25 cellular contexts compared by ENCODE assay signal in the genomic region with DNA sequence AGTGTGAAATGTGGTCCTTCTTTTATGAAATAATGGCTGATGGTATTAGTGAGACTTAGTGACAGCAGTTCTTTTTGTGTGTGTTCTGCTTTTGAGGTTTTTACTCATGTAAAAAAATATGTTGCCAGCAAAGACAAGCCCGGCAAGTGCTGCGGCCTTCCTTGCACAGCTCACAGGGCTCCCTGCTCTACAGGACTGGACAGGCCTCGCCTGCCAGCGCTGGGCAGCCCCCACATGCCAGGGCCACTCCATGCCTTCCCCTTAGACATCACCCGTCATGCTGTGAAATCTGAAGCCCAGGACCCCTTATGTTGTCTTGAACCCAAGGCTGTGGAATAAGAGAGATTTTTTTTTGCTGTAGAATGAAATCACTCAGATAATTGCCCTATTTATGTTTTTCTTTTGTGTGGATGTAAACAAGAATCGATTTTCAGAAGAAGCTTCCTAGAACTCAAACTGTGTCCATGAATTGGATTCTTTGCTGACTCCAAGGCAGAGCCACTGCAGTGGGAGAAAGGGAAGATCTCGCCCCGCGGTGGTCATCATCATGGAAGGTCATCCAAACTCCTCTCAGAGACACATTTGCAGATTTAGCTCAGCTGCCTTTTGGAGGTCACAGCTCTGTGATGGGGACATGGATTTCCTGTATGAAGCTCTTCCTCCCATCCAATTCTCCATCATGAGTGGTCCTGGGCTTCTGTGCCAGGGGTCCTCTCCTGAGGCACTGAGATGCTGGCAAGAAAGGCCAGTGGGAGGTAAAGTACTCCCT.
"Had no signal": no experiment of that assay in that cellular context is flagged by ENCODE, and none has a peak within 500 bp of the region (broad histone marks: within the 10 kb centered on the region; RNA-seq: fewer than 3 reads in every experiment).

No MANE protein-coding gene starts in this region.

- H3K36me3 Mint-ChIP-seq: stimulated activated naive B cell treated with anti-CD40 and anti-IgM and Interleukin-4, amounts not matched to agents 10 μg/mL and 1 μg/mL and 100 μg/mL, for 72 hours had no signal

- H3K9me3 ChIP-seq: breast epithelium, esophagus squamous epithelium, left lung, neutrophil, ovary, psoas muscle, tibial nerve had no signal

- DNase-seq: activated CD4-positive, alpha-beta T cell treated with anti-CD3 and anti-CD28 coated beads, Interleukin-2, amount 10 ng/mL, durations not matched to agents 7 days and 5 days; activated CD4-positive, CD25-positive, alpha-beta regulatory T cell treated with anti-CD3 and anti-CD28 coated beads, Interleukin-2, amount 50 U/mL, for 72 hours; activated CD8-positive, alpha-beta T cell treated with anti-CD3 and anti-CD28 coated beads for 36 hours; activated naive CD4-positive, alpha-beta T cell treated with anti-CD3 and anti-CD28 coated beads, Interleukin-2, amount 10 ng/mL, durations not matched to agents 7 days and 5 days; dermis blood vessel endothelial cell; effector CD4-positive, alpha-beta T cell; esophagus squamous epithelium; foreskin melanocyte; left lung; nephron progenitor cell; ovary; psoas muscle; stimulated activated CD4-positive, alpha-beta T cell treated with anti-CD3 and anti-CD28 coated beads, Interleukin-15, amount 100 ng/mL, for 24 hours; stimulated activated CD4-positive, alpha-beta T cell treated with anti-CD3 and anti-CD28 coated beads, Interleukin-2, amount 100 ng/mL, for 24 hours; stimulated activated naive B cell treated with anti-CD40 and anti-IgM and Interleukin-4, amounts not matched to agents 10 μg/mL and 1 μg/mL and 100 μg/mL, for 72 hours; T-helper 17 cell; T1000; WERI-Rb-1 had no signal

- ATAC-seq: activated CD8-positive, alpha-beta T cell treated with anti-CD3 and anti-CD28 coated beads for 36 hours; left lung; psoas muscle; stimulated activated naive B cell treated with anti-CD40 and anti-IgM and Interleukin-4, amounts not matched to agents 10 μg/mL and 1 μg/mL and 100 μg/mL, for 72 hours; T-helper 17 cell had no signal

- H3K4me3 Mint-ChIP-seq: activated CD4-positive, alpha-beta T cell treated with anti-CD3 and anti-CD28 coated beads, Interleukin-2, amount 10 ng/mL, durations not matched to agents 7 days and 5 days; activated CD8-positive, alpha-beta T cell treated with anti-CD3 and anti-CD28 coated beads for 36 hours; activated naive CD4-positive, alpha-beta T cell treated with anti-CD3 and anti-CD28 coated beads, Interleukin-2, amount 10 ng/mL, durations not matched to agents 7 days and 5 days; activated T-helper 1 cell treated with anti-CD3 and anti-CD28 coated beads, Interleukin-12 subunit alpha, Interleukin-12 subunit beta, Interleukin-2, Interleukin-4 antibody, amounts not matched to agents 30 ng/mL and 10 ng/mL and 1 ng/mL, durations not matched to agents 14 hours and 24 hours and 36 hours; central memory CD8-positive, alpha-beta T cell; nephron progenitor cell; stimulated activated naive B cell treated with anti-CD40 and anti-IgM and Interleukin-4, amounts not matched to agents 10 μg/mL and 1 μg/mL and 100 μg/mL, for 72 hours had no signal

- H3K4me1 ChIP-seq: breast epithelium, esophagus squamous epithelium, left lung, psoas muscle, tibial nerve had no signal

- H3K27me3 Mint-ChIP-seq: activated CD4-positive, alpha-beta T cell treated with anti-CD3 and anti-CD28 coated beads, Interleukin-2, amount 10 ng/mL, durations not matched to agents 7 days and 5 days; activated CD8-positive, alpha-beta T cell treated with anti-CD3 and anti-CD28 coated beads for 36 hours; activated naive CD4-positive, alpha-beta T cell treated with anti-CD3 and anti-CD28 coated beads, Interleukin-2, amount 10 ng/mL, durations not matched to agents 7 days and 5 days; central memory CD8-positive, alpha-beta T cell; T-helper 17 cell had no signal

- H3K36me3 ChIP-seq: breast epithelium, neutrophil, ovary, WERI-Rb-1 had no signal

- H3K9me3 Mint-ChIP-seq: activated CD4-positive, alpha-beta T cell treated with anti-CD3 and anti-CD28 coated beads, Interleukin-2, amount 10 ng/mL, durations not matched to agents 7 days and 5 days; activated CD8-positive, alpha-beta T cell treated with anti-CD3 and anti-CD28 coated beads for 36 hours; activated naive CD4-positive, alpha-beta T cell treated with anti-CD3 and anti-CD28 coated beads, Interleukin-2, amount 10 ng/mL, durations not matched to agents 7 days and 5 days; activated T-helper 1 cell treated with anti-CD3 and anti-CD28 coated beads, Interleukin-12 subunit alpha, Interleukin-12 subunit beta, Interleukin-2, Interleukin-4 antibody, amounts not matched to agents 30 ng/mL and 10 ng/mL and 1 ng/mL, durations not matched to agents 14 hours and 24 hours and 36 hours; central memory CD8-positive, alpha-beta T cell; nephron progenitor cell; stimulated activated naive B cell treated with anti-CD40 and anti-IgM and Interleukin-4, amounts not matched to agents 10 μg/mL and 1 μg/mL and 100 μg/mL, for 72 hours had no signal

- H3K4me1 Mint-ChIP-seq: activated CD4-positive, alpha-beta T cell treated with anti-CD3 and anti-CD28 coated beads, Interleukin-2, amount 10 ng/mL, durations not matched to agents 7 days and 5 days; activated naive CD4-positive, alpha-beta T cell treated with anti-CD3 and anti-CD28 coated beads, Interleukin-2, amount 10 ng/mL, durations not matched to agents 7 days and 5 days; central memory CD8-positive, alpha-beta T cell had no signal

- H3K27ac ChIP-seq: breast epithelium, epithelial cell of prostate, esophagus squamous epithelium, left lung, neutrophil, ovary, psoas muscle, tibial nerve, WERI-Rb-1 had no signal

- H3K4me3 ChIP-seq: breast epithelium, esophagus squamous epithelium, left lung, ovary, psoas muscle, smooth muscle cell, tibial nerve had no signal

- H3K27me3 ChIP-seq: breast epithelium, esophagus squamous epithelium, left lung, neutrophil, ovary, tibial nerve had no signal

- H3K27ac Mint-ChIP-seq: activated CD4-positive, alpha-beta T cell treated with anti-CD3 and anti-CD28 coated beads, Interleukin-2, amount 10 ng/mL, durations not matched to agents 7 days and 5 days; activated CD8-positive, alpha-beta T cell treated with anti-CD3 and anti-CD28 coated beads for 36 hours; activated naive CD4-positive, alpha-beta T cell treated with anti-CD3 and anti-CD28 coated beads, Interleukin-2, amount 10 ng/mL, durations not matched to agents 7 days and 5 days; activated T-helper 1 cell treated with anti-CD3 and anti-CD28 coated beads, Interleukin-12 subunit alpha, Interleukin-12 subunit beta, Interleukin-2, Interleukin-4 antibody, amounts not matched to agents 30 ng/mL and 10 ng/mL and 1 ng/mL, durations not matched to agents 14 hours and 24 hours and 36 hours; nephron progenitor cell; stimulated activated naive B cell treated with anti-CD40 and anti-IgM and Interleukin-4, amounts not matched to agents 10 μg/mL and 1 μg/mL and 100 μg/mL, for 72 hours; T-helper 17 cell had no signal
